1 cellular context compared by ENCODE assay signal in genomic region chr3:159840900-159841299, GRCh38.
TF ChIP-seq lines count a peak whose summit lies in the region.

No MANE protein-coding gene starts in this region.

TF ChIP-seq in SK-N-SH, 30 proteins besides CTCF, POLR2A, EP300 and RAD21 (continued from another document):
- no peak for TF ChIP-seq RCOR1 (IDR thresholded peaks at IDR 0.05; ENCODE audit: low read length)
- no peak for TF ChIP-seq TEAD4 (IDR thresholded peaks at IDR 0.05; ENCODE audit: borderline replicate concordance, insufficient read depth)
- no peak for TF ChIP-seq JUND (IDR thresholded peaks at IDR 0.05)
- TF ChIP-seq FOSL2 (IDR thresholded peaks at IDR 0.05; ENCODE audit: borderline replicate concordance, low read depth), result no peak
- TF ChIP-seq FOXM1 (IDR thresholded peaks at IDR 0.05; ENCODE audit: low read depth), result no peak
- no peak for TF ChIP-seq NRF1 (IDR thresholded peaks at IDR 0.05; ENCODE audit: low read depth, low read length)
- no peak for TF ChIP-seq PBX3 (IDR thresholded peaks at IDR 0.05)
- TF ChIP-seq ELF1 (IDR thresholded peaks at IDR 0.05), result no peak
- no peak for TF ChIP-seq CHD2 (IDR thresholded peaks at IDR 0.05; ENCODE audit: low read length, partially characterized antibody)
- no peak for TF ChIP-seq GABPA (IDR thresholded peaks at IDR 0.05; ENCODE audit: low read depth)
- no peak for TF ChIP-seq MXI1 (IDR thresholded peaks at IDR 0.05; ENCODE audit: low read depth, low read length)
- TF ChIP-seq RXRA (IDR thresholded peaks at IDR 0.05; ENCODE audit: borderline replicate concordance, low read depth), result no peak
- no peak for TF ChIP-seq FOXJ3 (CRISPR knock-in tag; IDR thresholded peaks at IDR 0.05)
- TF ChIP-seq EZH2phosphoT487 (IDR thresholded peaks at IDR 0.05; ENCODE audit: borderline replicate concordance, low read depth), result no peak
- no peak for TF ChIP-seq REST (IDR thresholded peaks at IDR 0.05; ENCODE audit: low read depth, low read length)
